ENCODE assay signal across 8 cellular contexts in genomic region chr7:116802784-116803183, GRCh38. TPM values are rescaled to one million over a fixed set of nuclear protein-coding genes. Genes with fewer than 3 reads are reported as not detected.
DNase-seq lines count a peak whose midpoint lies in the region; ATAC-seq and TF ChIP-seq lines count a peak whose summit lies in the region.

No MANE protein-coding gene starts in this region.

- H3K4me1 ChIP-seq in esophagus (ENCODE audit: control insufficient read depth in 2 of 2, insufficient read depth in 2 of 2, low read length in 1 of 2) (peaks cover 0 to 3% of the 10 kb centered on the region in 2 donors), neuronal stem cell (ENCODE audit: control insufficient read depth in 2 of 2, insufficient read depth in 1 of 2, low read depth in 1 of 2, low read length in 2 of 2) (peaks cover 0 to 4% of the 10 kb centered on the region in 2 donors)

- no peak overlapping the region for H3K9ac ChIP-seq in neuronal stem cell (ENCODE audit: low read depth, low read length, poor library complexity)

- H3K36me3 ChIP-seq in esophagus (ENCODE audit: control insufficient read depth in 2 of 2, insufficient read depth in 2 of 2, low read length in 1 of 2) (no peaks in the 10 kb centered on the region), neuronal stem cell (replicated peaks in 1 of 2; ENCODE audit: control insufficient read depth in 2 of 2, insufficient read depth in 2 of 2, low read length in 2 of 2) (no peaks in the 10 kb centered on the region)

- no peak overlapping the region for H3K23ac ChIP-seq in neuronal stem cell (ENCODE audit: low read depth, low read length, poor library complexity)

- H4K91ac ChIP-seq in neuronal stem cell (ENCODE audit: low read depth, low read length, poor library complexity) = no peak overlapping the region

- ATAC-seq in activated CD4-positive, CD25-positive, alpha-beta regulatory T cell treated with anti-CD3 and anti-CD28 coated beads, Interleukin-2, amount 50 U/mL, for 24 hours = peak; percentile 74 to 76
- ATAC-seq in GM21381 (IDR thresholded peaks at IDR 0.05; ENCODE audit: unreplicated experiment) (peak; percentile 85), GM19397 (IDR thresholded peaks at IDR 0.05; ENCODE audit: unreplicated experiment) (no peak)

- H2BK15ac ChIP-seq in neuronal stem cell (ENCODE audit: low read length) = no peak overlapping the region

- no peak overlapping the region for H3K18ac ChIP-seq in neuronal stem cell (ENCODE audit: low read length)

- no peak overlapping the region for H3K4ac ChIP-seq in neuronal stem cell (ENCODE audit: low read length)

- no peak overlapping the region for H2AK5ac ChIP-seq in neuronal stem cell (ENCODE audit: low read depth, low read length)

- 35 to 37% methylated on average over 5 of the region's 5 CpGs for WGBS in esophagus, 2 donors
- WGBS in neuronal stem cell (ENCODE audit: extremely low coverage in 2 of 2, insufficient read length in 2 of 2, insufficient replicate concordance in 1 of 2), 2 donors = no CpG with 5 or more reads among the region's 5 CpGs

- H3K27ac ChIP-seq in esophagus (ENCODE audit: low read depth in 2 of 2, low read length in 1 of 2) (peak overlapping the region; percentile 1 to 49), neuronal stem cell (replicated peaks; ENCODE audit: low read length) (peak overlapping the region; percentile 12)

- H2BK120ac ChIP-seq in neuronal stem cell (ENCODE audit: low read depth, low read length) = no peak overlapping the region

- peak; percentile 57 for TF ChIP-seq RAD21 in Ishikawa (IDR thresholded peaks at IDR 0.05; ENCODE audit: low read depth)

- peak overlapping the region; percentile 31 for H2AFZ ChIP-seq in neuronal stem cell (ENCODE audit: low read length)

- no peak overlapping the region for H3K4me3 ChIP-seq in esophagus (ENCODE audit: low read depth in 1 of 2, low read length in 2 of 2)
- H3K4me3 ChIP-seq in neuronal stem cell (ENCODE audit: low read length in 2 of 2) = no peak overlapping the region

- no peak overlapping the region for H3K4me2 ChIP-seq in neuronal stem cell (ENCODE audit: insufficient read depth, low read length, poor library complexity, severe bottlenecking)

- no peak overlapping the region for H2BK5ac ChIP-seq in neuronal stem cell (ENCODE audit: low read length)

- no peaks in the 10 kb centered on the region for H3K27me3 ChIP-seq in esophagus (ENCODE audit: control insufficient read depth in 1 of 2, insufficient read depth in 2 of 2, low read length in 2 of 2)
- H3K27me3 ChIP-seq in neuronal stem cell (ENCODE audit: control insufficient read depth in 3 of 3, insufficient read depth in 3 of 3, low read depth in 1 of 3, low read length in 3 of 3) = no peaks in the 10 kb centered on the region

- H3K9me3 ChIP-seq in esophagus (ENCODE audit: control insufficient read depth in 2 of 2, insufficient read depth in 1 of 2, low read depth in 1 of 2, low read length in 1 of 2) = no peaks in the 10 kb centered on the region
- no peaks in the 10 kb centered on the region for H3K9me3 ChIP-seq in neuronal stem cell (replicated peaks in 1 of 2; ENCODE audit: control insufficient read depth in 2 of 2, insufficient read depth in 1 of 2, low read depth in 1 of 2, low read length in 2 of 2)

- no peak overlapping the region for H2BK12ac ChIP-seq in neuronal stem cell (ENCODE audit: low read length)

- H3K79me1 ChIP-seq in neuronal stem cell (ENCODE audit: low read depth, low read length) = no peaks in the 10 kb centered on the region

- DNase-seq in activated CD4-positive, CD25-positive, alpha-beta regulatory T cell treated with anti-CD3 and anti-CD28 coated beads, Interleukin-2, amount 50 U/mL, for 72 hours = no peak
- DNase-seq in SW 1271 (lab: John Stamatoyannopoulos, UW) (peak; percentile 28 to 64), neuronal stem cell (ENCODE audit: low spot score) (peak; percentile 14)

- TF ChIP-seq EP300 in Ishikawa (IDR thresholded peaks at IDR 0.05; ENCODE audit: borderline replicate concordance) = no peak

- H3K14ac ChIP-seq in neuronal stem cell (ENCODE audit: low read length) = no peak overlapping the region

- no peak overlapping the region for H4K8ac ChIP-seq in neuronal stem cell (ENCODE audit: low read depth, low read length)

TF ChIP-seq in Ishikawa, 13 proteins besides CTCF, POLR2A, EP300 and RAD21:
- no peak for TF ChIP-seq ZBTB7A (IDR thresholded peaks at IDR 0.05; ENCODE audit: low read depth)
- peak; percentile 41 for TF ChIP-seq MAX (IDR thresholded peaks at IDR 0.05)
- TF ChIP-seq, protein P1, sequence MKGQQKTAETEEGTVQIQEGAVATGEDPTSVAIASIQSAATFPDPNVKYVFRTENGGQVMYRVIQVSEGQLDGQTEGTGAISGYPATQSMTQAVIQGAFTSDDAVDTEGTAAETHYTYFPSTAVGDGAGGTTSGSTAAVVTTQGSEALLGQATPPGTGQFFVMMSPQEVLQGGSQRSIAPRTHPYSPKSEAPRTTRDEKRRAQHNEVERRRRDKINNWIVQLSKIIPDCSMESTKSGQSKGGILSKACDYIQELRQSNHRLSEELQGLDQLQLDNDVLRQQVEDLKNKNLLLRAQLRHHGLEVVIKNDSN (IDR thresholded peaks at IDR 0.05) = peak; percentile 95

RNA-seq across cellular contexts. Expression of gene CAPZA2, which starts 59.6 kb away (rescaled TPM):
- polyA plus RNA-seq in esophagus = 10 to 100 TPM; 13.6 to 44.9 TPM
- polyA plus RNA-seq in neuronal stem cell (2013, experiment 1 of 2) = 65.8 TPM
- 58.9 TPM for polyA plus RNA-seq in neuronal stem cell (2013, experiment 2 of 2)
